18 cellular contexts compared by ENCODE assay signal in the genomic region with DNA sequence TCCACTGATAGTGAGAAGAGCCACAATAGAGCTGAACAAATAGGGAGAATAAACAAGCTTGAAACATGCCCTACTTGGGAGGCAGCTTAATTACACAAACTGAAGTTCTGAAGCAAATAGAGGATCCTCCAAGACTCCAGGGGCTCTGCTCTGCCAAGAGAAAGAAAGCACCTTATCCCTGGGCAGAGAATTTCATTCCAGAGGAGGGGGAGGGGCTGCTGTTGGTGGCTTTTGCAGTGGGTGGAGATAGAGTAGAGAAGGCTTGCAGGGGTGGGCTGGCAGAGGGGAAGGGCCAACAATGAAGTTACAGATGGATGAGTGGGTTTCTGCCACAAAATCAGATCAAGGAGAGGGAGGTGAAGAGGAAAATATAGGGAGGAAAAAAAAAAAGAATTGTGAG. TPM values are rescaled to one million over a fixed set of nuclear protein-coding genes. Genes with fewer than 3 reads are reported as not detected.
"Had no signal": no experiment of that assay in that cellular context is flagged by ENCODE, and none has a peak within 500 bp of the region (broad histone marks: within the 10 kb centered on the region; RNA-seq: fewer than 3 reads in every experiment).

No MANE protein-coding gene starts in this region.

- H3K27me3 Mint-ChIP-seq: activated CD4-positive, alpha-beta T cell treated with anti-CD3 and anti-CD28 coated beads for 36 hours; activated naive CD4-positive, alpha-beta T cell treated with anti-CD3 and anti-CD28 coated beads, Interleukin-2, amount 50 U/mL, for 24 hours; dendritic cell treated with granulocyte-macrophage colony-stimulating factor and Interleukin-4, amounts not matched to agents 40 ng/mL and 50 ng/mL, for 4 days; naive thymus-derived CD4-positive, alpha-beta T cell had no signal

- H3K27ac ChIP-seq: cardiac muscle cell, epithelial cell of prostate, tibial artery, WERI-Rb-1 had no signal

- DNase-seq: activated CD4-positive, alpha-beta T cell treated with anti-CD3 and anti-CD28 coated beads for 36 hours; activated CD4-positive, alpha-beta T cell treated with anti-CD3 and anti-CD28 coated beads, Interleukin-2, amount 50 U/mL, for 48 hours; activated gamma-delta T cell; foreskin fibroblast; mesenchymal stem cell; naive thymus-derived CD4-positive, alpha-beta T cell; nucleus accumbens; posterior cingulate gyrus; stimulated activated naive CD4-positive, alpha-beta T cell; SW 1271; T-helper 2 cell; tibial artery; WERI-Rb-1 had no signal

- ATAC-seq: activated CD4-positive, alpha-beta T cell treated with anti-CD3 and anti-CD28 coated beads for 36 hours; naive thymus-derived CD4-positive, alpha-beta T cell had no signal

- H3K4me3 Mint-ChIP-seq: activated CD4-positive, alpha-beta T cell treated with anti-CD3 and anti-CD28 coated beads for 36 hours; activated naive CD4-positive, alpha-beta T cell treated with anti-CD3 and anti-CD28 coated beads, Interleukin-2, amount 50 U/mL, for 24 hours; dendritic cell treated with granulocyte-macrophage colony-stimulating factor and Interleukin-4, amounts not matched to agents 40 ng/mL and 50 ng/mL, for 4 days; naive thymus-derived CD4-positive, alpha-beta T cell had no signal

- H3K27ac Mint-ChIP-seq: activated CD4-positive, alpha-beta T cell treated with anti-CD3 and anti-CD28 coated beads for 36 hours; activated naive CD4-positive, alpha-beta T cell treated with anti-CD3 and anti-CD28 coated beads, Interleukin-2, amount 50 U/mL, for 24 hours; dendritic cell treated with granulocyte-macrophage colony-stimulating factor and Interleukin-4, amounts not matched to agents 40 ng/mL and 50 ng/mL, for 4 days had no signal

- H3K4me1 ChIP-seq: tibial artery had no signal

- H3K36me3 Mint-ChIP-seq: activated naive CD4-positive, alpha-beta T cell treated with anti-CD3 and anti-CD28 coated beads, Interleukin-2, amount 50 U/mL, for 24 hours; naive thymus-derived CD4-positive, alpha-beta T cell had no signal

- H3K27me3 ChIP-seq: cardiac muscle cell, tibial artery had no signal

- H3K4me1 Mint-ChIP-seq: activated CD4-positive, alpha-beta T cell treated with anti-CD3 and anti-CD28 coated beads for 36 hours; activated naive CD4-positive, alpha-beta T cell treated with anti-CD3 and anti-CD28 coated beads, Interleukin-2, amount 50 U/mL, for 24 hours; naive thymus-derived CD4-positive, alpha-beta T cell had no signal

- H3K9me3 ChIP-seq: tibial artery had no signal

- H3K4me3 ChIP-seq: cardiac muscle cell had no signal

- H3K36me3 ChIP-seq: cardiac muscle cell, tibial artery, WERI-Rb-1 had no signal

- FAIRE-seq: urothelium cell line had no signal

- H3K9me3 Mint-ChIP-seq: activated naive CD4-positive, alpha-beta T cell treated with anti-CD3 and anti-CD28 coated beads, Interleukin-2, amount 50 U/mL, for 24 hours; dendritic cell treated with granulocyte-macrophage colony-stimulating factor and Interleukin-4, amounts not matched to agents 40 ng/mL and 50 ng/mL, for 4 days; naive thymus-derived CD4-positive, alpha-beta T cell had no signal

RNA-seq across cellular contexts. Expression of a gene that starts 1.0 kb away (rescaled TPM):
- total RNA-seq: activated CD4-positive, alpha-beta T cell treated with anti-CD3 and anti-CD28 coated beads for 36 hours; naive thymus-derived CD4-positive, alpha-beta T cell had no signal
- polyA plus RNA-seq: naive thymus-derived CD4-positive, alpha-beta T cell had no signal
